ENCODE assay signal across 1 cellular context in genomic region chr4:165345663-165346417, GRCh38.
A peak's percentile ranks its signal among the peaks of the same experiment; 100 is the strongest.
TF ChIP-seq lines count a peak whose summit lies in the region.

No MANE protein-coding gene starts in this region.

TF ChIP-seq in HepG2, 621 proteins besides CTCF, POLR2A, EP300 and RAD21:
- TF ChIP-seq NR3C1 (CRISPR knock-in tag; IDR thresholded peaks at IDR 0.05) (no peak), ZKSCAN5 (CRISPR knock-in tag; IDR thresholded peaks at IDR 0.05) (no peak), SMARCC2 (IDR thresholded peaks at IDR 0.05) (no peak), ZNF530 (CRISPR knock-in tag; IDR thresholded peaks at IDR 0.05; ENCODE audit: low read depth) (no peak), ZUFSP (CRISPR knock-in tag; IDR thresholded peaks at IDR 0.05; ENCODE audit: borderline replicate concordance) (no peak), SMC3 (IDR thresholded peaks at IDR 0.05; ENCODE audit: low read length) (peak; percentile 33; the same call in 1 of the 2 replicates), STAG1 (CRISPR knock-in tag; IDR thresholded peaks at IDR 0.05) (peak; percentile 57), JARID2 (CRISPR knock-in tag; IDR thresholded peaks at IDR 0.05; ENCODE audit: insufficient replicate concordance) (no peak), TAF1 (CRISPR knock-in tag; IDR thresholded peaks at IDR 0.05) (no peak), SIN3B (IDR thresholded peaks at IDR 0.05; ENCODE audit: low read length) (no peak), PHB2 (IDR thresholded peaks at IDR 0.05; ENCODE audit: partially characterized antibody) (no peak), ZNF766 (CRISPR knock-in tag; IDR thresholded peaks at IDR 0.05; ENCODE audit: borderline replicate concordance) (no peak), ZNF253 (CRISPR knock-in tag; IDR thresholded peaks at IDR 0.05; ENCODE audit: borderline replicate concordance) (no peak), TSC22D2 (CRISPR knock-in tag; IDR thresholded peaks at IDR 0.05; ENCODE audit: borderline replicate concordance) (no peak)
